Comparison of ENCODE assay signal across 1 cellular context in genomic region chr10:43419997-43420368, GRCh38.
A peak's percentile ranks its signal among the peaks of the same experiment; 100 is the strongest.
TF ChIP-seq lines count a peak whose summit lies in the region.

No MANE protein-coding gene starts in this region.

TF ChIP-seq in GM12878, 131 proteins besides CTCF, POLR2A, EP300 and RAD21:
- no peak for TF ChIP-seq ZBTB4 (CRISPR knock-in tag; IDR thresholded peaks at IDR 0.05)
- TF ChIP-seq BACH1 (IDR thresholded peaks at IDR 0.05; ENCODE audit: borderline replicate concordance) = no peak
- no peak for TF ChIP-seq ZBED1 (IDR thresholded peaks at IDR 0.05; ENCODE audit: borderline replicate concordance)
- TF ChIP-seq SIN3A (IDR thresholded peaks at IDR 0.05; ENCODE audit: low read depth, low read length) = no peak
- no peak for TF ChIP-seq PKNOX1 (IDR thresholded peaks at IDR 0.05)
- no peak for TF ChIP-seq E2F4 (IDR thresholded peaks at IDR 0.05; ENCODE audit: low read depth, low read length)
- TF ChIP-seq CHD2 (IDR thresholded peaks at IDR 0.05; ENCODE audit: borderline replicate concordance, low read depth, low read length) = no peak
- TF ChIP-seq CEBPZ (IDR thresholded peaks at IDR 0.05; ENCODE audit: low read depth, low read length) = no peak
- 0 out of 2 replicates have a peak, but pooled peaks have one; percentile 45 for TF ChIP-seq MLLT1 (IDR thresholded peaks at IDR 0.05)
- no peak for TF ChIP-seq TARDBP (IDR thresholded peaks at IDR 0.05; ENCODE audit: borderline replicate concordance)
- no peak for TF ChIP-seq IKZF1 (conservative IDR thresholded peaks at IDR 0.05)
- TF ChIP-seq HDAC6 (IDR thresholded peaks at IDR 0.05; ENCODE audit: unreplicated experiment) = no peak
- TF ChIP-seq SRF (IDR thresholded peaks at IDR 0.05; ENCODE audit: low read depth in 2 of 2, low read length in 2 of 2) = no peak
- TF ChIP-seq EED (IDR thresholded peaks at IDR 0.05; ENCODE audit: low read depth) = no peak
- TF ChIP-seq BHLHE40 (IDR thresholded peaks at IDR 0.05; ENCODE audit: borderline replicate concordance in 1 of 2, low read depth in 2 of 2, low read length in 1 of 2) = no peak
- no peak for TF ChIP-seq KAT2A (conservative IDR thresholded peaks at IDR 0.05; ENCODE audit: control insufficient read depth, low read depth, low read length)
- TF ChIP-seq WRNIP1 (IDR thresholded peaks at IDR 0.05; ENCODE audit: borderline replicate concordance, low read depth, low read length) = no peak
- TF ChIP-seq ZBTB40 (IDR thresholded peaks at IDR 0.05; ENCODE audit: borderline replicate concordance) = 0 out of 2 replicates have a peak, but pooled peaks have one; percentile 15
- TF ChIP-seq NBN (IDR thresholded peaks at IDR 0.05) = 0 out of 2 replicates have a peak, but pooled peaks have one; percentile 6
- no peak for TF ChIP-seq SIX5 (IDR thresholded peaks at IDR 0.05; ENCODE audit: low read depth, low read length, severe bottlenecking)
